In the genomic region with DNA sequence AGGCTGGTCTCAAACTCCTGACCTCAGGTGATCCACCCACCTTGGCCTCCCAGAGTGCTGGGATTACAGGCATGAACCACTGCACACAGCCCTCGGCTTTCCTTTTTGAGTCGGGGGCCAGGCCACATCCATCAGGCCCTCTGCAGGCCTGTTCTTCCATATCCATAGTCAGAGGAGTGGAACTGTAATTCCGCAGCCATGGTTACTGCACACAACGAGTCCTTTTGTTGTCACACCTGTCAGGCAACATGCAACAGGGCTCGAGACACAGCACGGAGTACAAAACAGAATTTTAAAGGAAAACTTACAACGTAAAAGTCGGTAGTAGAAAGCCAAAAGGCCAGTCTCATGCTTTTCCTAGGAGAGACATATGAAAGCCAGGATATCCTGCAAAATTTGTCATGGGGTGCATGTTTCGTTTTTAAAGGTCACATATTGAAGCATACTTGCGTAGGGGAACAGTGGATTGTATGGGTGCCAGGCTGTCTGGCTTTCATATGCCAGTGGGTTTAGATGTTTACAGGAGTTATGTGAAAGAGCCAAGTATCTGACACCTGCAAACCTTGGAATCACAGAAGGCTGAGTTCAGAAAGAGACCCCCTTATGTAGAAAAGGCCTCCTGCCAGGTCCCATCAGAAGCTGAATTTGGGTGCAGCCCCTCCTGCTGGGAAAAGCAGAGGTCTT, we compare ENCODE assay signal across 21 cellular contexts.
DNase-seq lines count a peak whose midpoint lies in the region; ATAC-seq and TF ChIP-seq lines count a peak whose summit lies in the region.
"Had no signal": no experiment of that assay in that cellular context is flagged by ENCODE, and none has a peak within 500 bp of the region (broad histone marks: within the 10 kb centered on the region; RNA-seq: fewer than 3 reads in every experiment).

No MANE protein-coding gene starts in this region.

- peaks cover 4% of the 10 kb centered on the region for H3K4me1 Mint-ChIP-seq in nephron progenitor cell

- H3K4me3 Mint-ChIP-seq in nephron progenitor cell = no peak overlapping the region
- H3K4me3 Mint-ChIP-seq: activated naive CD8-positive, alpha-beta T cell; B cell; neural progenitor cell; type B pancreatic cell had no signal

- no peaks in the 10 kb centered on the region for H3K9me3 Mint-ChIP-seq in nephron progenitor cell
- H3K9me3 Mint-ChIP-seq: neural progenitor cell, type B pancreatic cell had no signal

- ATAC-seq in GM19463 (IDR thresholded peaks at IDR 0.05; ENCODE audit: unreplicated experiment) = no peak

- no peaks in the 10 kb centered on the region for H3K36me3 Mint-ChIP-seq in nephron progenitor cell (ENCODE audit: low read depth)
- H3K36me3 Mint-ChIP-seq: neural progenitor cell, type B pancreatic cell had no signal

- DNase-seq in DMS153 (lab: John Stamatoyannopoulos, UW) (peak; percentile 44), DMS153 treated with DMSO at 0.1 percent for 48 hours (lab: John Stamatoyannopoulos, UW; ENCODE audit: unreplicated experiment) (no peak), NCI-H1417 treated with DMSO at 0.1 percent for 48 hours (lab: John Stamatoyannopoulos, UW) (peak; percentile 4), NCI-H69 (lab: John Stamatoyannopoulos, UW) (peak; percentile 42), nephron progenitor cell (no peak), NOMO-1 (lab: John Stamatoyannopoulos, UW; ENCODE audit: unreplicated experiment in 2 of 2) (no peak), superior temporal gyrus (ENCODE audit: extremely low spot score) (no peak)
- DNase-seq: activated CD4-positive, alpha-beta T cell treated with anti-CD3 and anti-CD28 coated beads for 48 hours; COR-L47; MG63; NCI-H2227 treated with DMSO at 0.1 percent for 48 hours; OCI-M1; SIG-M5; stimulated activated naive CD4-positive, alpha-beta T cell; T-helper 1 cell had no signal

- peak overlapping the region; percentile 68 for H3K27ac Mint-ChIP-seq in nephron progenitor cell
- H3K27ac Mint-ChIP-seq: activated naive CD8-positive, alpha-beta T cell; B cell; neural progenitor cell; progenitor cell of endocrine pancreas; type B pancreatic cell had no signal

- peaks cover 9% of the 10 kb centered on the region for H3K27me3 Mint-ChIP-seq in nephron progenitor cell (ENCODE audit: low read depth, poor library complexity)
- H3K27me3 Mint-ChIP-seq: activated naive CD8-positive, alpha-beta T cell; type B pancreatic cell had no signal

- no peak for TF ChIP-seq CTCF in nephron progenitor cell (IDR thresholded peaks at IDR 0.05)

Comparison
In these comparisons a context has a peak if more than half of its experiments do, and no peak if none do; other contexts are left out.
1. DNase-seq: peak in DMS153 (single experiment), NCI-H1417 treated with DMSO at 0.1 percent for 48 hours (single experiment) and NCI-H69 (single experiment); none in DMS153 treated with DMSO at 0.1 percent for 48 hours (single experiment), nephron progenitor cell (single experiment), NOMO-1 (0 of 2) and superior temporal gyrus (single experiment).